1 cellular context compared by ENCODE assay signal in the genomic region with DNA sequence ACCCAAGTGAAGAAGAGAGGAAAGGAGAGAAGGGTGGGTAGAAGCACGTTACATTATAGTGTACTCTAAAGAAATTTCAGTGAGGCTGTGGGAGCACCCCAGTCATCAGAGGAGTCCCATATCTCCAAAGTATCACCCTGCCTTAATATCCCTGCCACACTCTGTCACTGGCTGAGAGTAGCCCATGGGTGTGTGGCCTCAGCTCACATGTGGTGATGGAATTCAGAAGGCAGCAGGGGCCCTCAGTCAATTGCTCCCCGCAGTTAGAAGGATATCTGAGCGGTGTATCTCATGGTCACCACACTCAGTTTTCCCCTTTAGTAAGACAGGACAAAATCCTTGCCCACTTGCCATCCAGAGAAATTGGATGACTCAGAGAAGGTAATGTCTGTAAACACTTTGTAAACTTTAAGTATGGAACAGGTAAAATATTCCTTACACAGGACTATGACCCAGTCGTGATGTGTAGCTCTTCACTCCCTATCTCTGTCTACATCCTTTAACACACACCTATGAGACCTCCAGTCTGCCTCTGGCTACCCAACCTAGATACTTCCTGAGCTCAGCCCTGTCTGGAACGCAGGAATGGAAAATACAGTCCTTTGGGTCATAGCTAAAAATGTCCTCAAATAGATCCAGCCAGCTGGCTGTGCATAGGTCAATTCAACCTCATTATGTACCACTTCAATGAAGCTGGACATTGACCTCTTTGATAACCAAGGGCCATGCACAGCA.
TF ChIP-seq lines count a peak whose summit lies in the region.

No MANE protein-coding gene starts in this region.

TF ChIP-seq in HepG2, 621 proteins besides CTCF, POLR2A, EP300 and RAD21 (continued from another document and continues in another):
- TF ChIP-seq, protein P1, sequence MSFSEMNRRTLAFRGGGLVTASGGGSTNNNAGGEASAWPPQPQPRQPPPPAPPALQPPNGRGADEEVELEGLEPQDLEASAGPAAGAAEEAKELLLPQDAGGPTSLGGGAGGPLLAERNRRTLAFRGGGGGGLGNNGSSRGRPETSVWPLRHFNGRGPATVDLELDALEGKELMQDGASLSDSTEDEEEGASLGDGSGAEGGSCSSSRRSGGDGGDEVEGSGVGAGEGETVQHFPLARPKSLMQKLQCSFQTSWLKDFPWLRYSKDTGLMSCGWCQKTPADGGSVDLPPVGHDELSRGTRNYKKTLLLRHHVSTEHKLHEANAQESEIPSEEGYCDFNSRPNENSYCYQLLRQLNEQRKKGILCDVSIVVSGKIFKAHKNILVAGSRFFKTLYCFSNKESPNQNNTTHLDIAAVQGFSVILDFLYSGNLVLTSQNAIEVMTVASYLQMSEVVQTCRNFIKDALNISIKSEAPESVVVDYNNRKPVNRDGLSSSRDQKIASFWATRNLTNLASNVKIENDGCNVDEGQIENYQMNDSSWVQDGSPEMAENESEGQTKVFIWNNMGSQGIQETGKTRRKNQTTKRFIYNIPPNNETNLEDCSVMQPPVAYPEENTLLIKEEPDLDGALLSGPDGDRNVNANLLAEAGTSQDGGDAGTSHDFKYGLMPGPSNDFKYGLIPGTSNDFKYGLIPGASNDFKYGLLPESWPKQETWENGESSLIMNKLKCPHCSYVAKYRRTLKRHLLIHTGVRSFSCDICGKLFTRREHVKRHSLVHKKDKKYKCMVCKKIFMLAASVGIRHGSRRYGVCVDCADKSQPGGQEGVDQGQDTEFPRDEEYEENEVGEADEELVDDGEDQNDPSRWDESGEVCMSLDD (CRISPR knock-in tag; IDR thresholded peaks at IDR 0.05; ENCODE audit: borderline replicate concordance) = no peak
- TF ChIP-seq, protein P2, sequence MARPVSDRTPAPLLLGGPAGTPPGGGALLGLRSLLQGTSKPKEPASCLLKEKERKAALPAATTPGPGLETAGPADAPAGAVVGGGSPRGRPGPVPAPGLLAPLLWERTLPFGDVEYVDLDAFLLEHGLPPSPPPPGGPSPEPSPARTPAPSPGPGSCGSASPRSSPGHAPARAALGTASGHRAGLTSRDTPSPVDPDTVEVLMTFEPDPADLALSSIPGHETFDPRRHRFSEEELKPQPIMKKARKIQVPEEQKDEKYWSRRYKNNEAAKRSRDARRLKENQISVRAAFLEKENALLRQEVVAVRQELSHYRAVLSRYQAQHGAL (CRISPR knock-in tag; IDR thresholded peaks at IDR 0.05; ENCODE audit: not compliant biosample characterization) = no peak
- TF ChIP-seq SOX5 (CRISPR knock-in tag; IDR thresholded peaks at IDR 0.05; ENCODE audit: borderline replicate concordance) (peak; percentile 90), NR2F1 (CRISPR knock-in tag; IDR thresholded peaks at IDR 0.05) (peak; percentile 36 to 82; a peak in 3 of 4 replicates), DNMT1 (CRISPR knock-in tag; IDR thresholded peaks at IDR 0.05) (no peak), TBL1XR1 (IDR thresholded peaks at IDR 0.05; ENCODE audit: borderline replicate concordance, low read length, partially characterized antibody) (no peak), CC2D1A (CRISPR knock-in tag; IDR thresholded peaks at IDR 0.05) (no peak), ZNF143 (CRISPR knock-in tag; IDR thresholded peaks at IDR 0.05) (no peak; the same call in 1 of the 2 replicates), ZNF792 (CRISPR knock-in tag; IDR thresholded peaks at IDR 0.05) (no peak; the same call in 1 of the 2 replicates), SMARCC2 (IDR thresholded peaks at IDR 0.05) (no peak), ZNF644 (CRISPR knock-in tag; IDR thresholded peaks at IDR 0.05; ENCODE audit: low read depth) (peak; percentile 89), NFYB (CRISPR knock-in tag; IDR thresholded peaks at IDR 0.05) (0 out of 2 replicates have a peak, but pooled peaks have one; percentile 17), CBFB (CRISPR knock-in tag; IDR thresholded peaks at IDR 0.05) (peak; percentile 55; the same call in 1 of the 2 replicates), STAG1 (CRISPR knock-in tag; IDR thresholded peaks at IDR 0.05) (peak; percentile 2; the same call in 1 of the 2 replicates), ZFP41 (CRISPR knock-in tag; IDR thresholded peaks at IDR 0.05; ENCODE audit: borderline replicate concordance) (no peak), POGZ (CRISPR knock-in tag; IDR thresholded peaks at IDR 0.05) (peak; percentile 63; the same call in 1 of the 2 replicates), ZNF234 (CRISPR knock-in tag; conservative IDR thresholded peaks at IDR 0.05) (no peak), KDM2A (CRISPR knock-in tag; IDR thresholded peaks at IDR 0.05; ENCODE audit: borderline replicate concordance, low read depth) (no peak), ZNF563 (CRISPR knock-in tag; IDR thresholded peaks at IDR 0.05) (no peak), NPAS2 (CRISPR knock-in tag; IDR thresholded peaks at IDR 0.05; ENCODE audit: borderline replicate concordance) (no peak), HNRNPL (IDR thresholded peaks at IDR 0.05; ENCODE audit: low read depth, low read length) (no peak), ZNF20 (CRISPR knock-in tag; IDR thresholded peaks at IDR 0.05) (no peak), ZMYM3 (CRISPR knock-in tag; IDR thresholded peaks at IDR 0.05) (peak; percentile 13; the same call in 1 of the 2 replicates), PHF5A (CRISPR knock-in tag; IDR thresholded peaks at IDR 0.05; ENCODE audit: low read depth, unreplicated experiment) (no peak), GLI4 (CRISPR knock-in tag; IDR thresholded peaks at IDR 0.05; ENCODE audit: borderline replicate concordance) (no peak), ZNF607 (CRISPR knock-in tag; IDR thresholded peaks at IDR 0.05; ENCODE audit: borderline replicate concordance) (no peak; the same call in 1 of the 2 replicates), RNF2 (conservative IDR thresholded peaks at IDR 0.05; ENCODE audit: low read depth) (no peak), ZSCAN25 (CRISPR knock-in tag; IDR thresholded peaks at IDR 0.05) (no peak)
- TF ChIP-seq, protein P3, sequence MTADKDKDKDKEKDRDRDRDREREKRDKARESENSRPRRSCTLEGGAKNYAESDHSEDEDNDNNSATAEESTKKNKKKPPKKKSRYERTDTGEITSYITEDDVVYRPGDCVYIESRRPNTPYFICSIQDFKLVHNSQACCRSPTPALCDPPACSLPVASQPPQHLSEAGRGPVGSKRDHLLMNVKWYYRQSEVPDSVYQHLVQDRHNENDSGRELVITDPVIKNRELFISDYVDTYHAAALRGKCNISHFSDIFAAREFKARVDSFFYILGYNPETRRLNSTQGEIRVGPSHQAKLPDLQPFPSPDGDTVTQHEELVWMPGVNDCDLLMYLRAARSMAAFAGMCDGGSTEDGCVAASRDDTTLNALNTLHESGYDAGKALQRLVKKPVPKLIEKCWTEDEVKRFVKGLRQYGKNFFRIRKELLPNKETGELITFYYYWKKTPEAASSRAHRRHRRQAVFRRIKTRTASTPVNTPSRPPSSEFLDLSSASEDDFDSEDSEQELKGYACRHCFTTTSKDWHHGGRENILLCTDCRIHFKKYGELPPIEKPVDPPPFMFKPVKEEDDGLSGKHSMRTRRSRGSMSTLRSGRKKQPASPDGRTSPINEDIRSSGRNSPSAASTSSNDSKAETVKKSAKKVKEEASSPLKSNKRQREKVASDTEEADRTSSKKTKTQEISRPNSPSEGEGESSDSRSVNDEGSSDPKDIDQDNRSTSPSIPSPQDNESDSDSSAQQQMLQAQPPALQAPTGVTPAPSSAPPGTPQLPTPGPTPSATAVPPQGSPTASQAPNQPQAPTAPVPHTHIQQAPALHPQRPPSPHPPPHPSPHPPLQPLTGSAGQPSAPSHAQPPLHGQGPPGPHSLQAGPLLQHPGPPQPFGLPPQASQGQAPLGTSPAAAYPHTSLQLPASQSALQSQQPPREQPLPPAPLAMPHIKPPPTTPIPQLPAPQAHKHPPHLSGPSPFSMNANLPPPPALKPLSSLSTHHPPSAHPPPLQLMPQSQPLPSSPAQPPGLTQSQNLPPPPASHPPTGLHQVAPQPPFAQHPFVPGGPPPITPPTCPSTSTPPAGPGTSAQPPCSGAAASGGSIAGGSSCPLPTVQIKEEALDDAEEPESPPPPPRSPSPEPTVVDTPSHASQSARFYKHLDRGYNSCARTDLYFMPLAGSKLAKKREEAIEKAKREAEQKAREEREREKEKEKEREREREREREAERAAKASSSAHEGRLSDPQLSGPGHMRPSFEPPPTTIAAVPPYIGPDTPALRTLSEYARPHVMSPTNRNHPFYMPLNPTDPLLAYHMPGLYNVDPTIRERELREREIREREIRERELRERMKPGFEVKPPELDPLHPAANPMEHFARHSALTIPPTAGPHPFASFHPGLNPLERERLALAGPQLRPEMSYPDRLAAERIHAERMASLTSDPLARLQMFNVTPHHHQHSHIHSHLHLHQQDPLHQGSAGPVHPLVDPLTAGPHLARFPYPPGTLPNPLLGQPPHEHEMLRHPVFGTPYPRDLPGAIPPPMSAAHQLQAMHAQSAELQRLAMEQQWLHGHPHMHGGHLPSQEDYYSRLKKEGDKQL (CRISPR knock-in tag; IDR thresholded peaks at IDR 0.05; ENCODE audit: low read depth) = peak; percentile 63; the same call in 1 of the 2 replicates
- TF ChIP-seq, protein P4, sequence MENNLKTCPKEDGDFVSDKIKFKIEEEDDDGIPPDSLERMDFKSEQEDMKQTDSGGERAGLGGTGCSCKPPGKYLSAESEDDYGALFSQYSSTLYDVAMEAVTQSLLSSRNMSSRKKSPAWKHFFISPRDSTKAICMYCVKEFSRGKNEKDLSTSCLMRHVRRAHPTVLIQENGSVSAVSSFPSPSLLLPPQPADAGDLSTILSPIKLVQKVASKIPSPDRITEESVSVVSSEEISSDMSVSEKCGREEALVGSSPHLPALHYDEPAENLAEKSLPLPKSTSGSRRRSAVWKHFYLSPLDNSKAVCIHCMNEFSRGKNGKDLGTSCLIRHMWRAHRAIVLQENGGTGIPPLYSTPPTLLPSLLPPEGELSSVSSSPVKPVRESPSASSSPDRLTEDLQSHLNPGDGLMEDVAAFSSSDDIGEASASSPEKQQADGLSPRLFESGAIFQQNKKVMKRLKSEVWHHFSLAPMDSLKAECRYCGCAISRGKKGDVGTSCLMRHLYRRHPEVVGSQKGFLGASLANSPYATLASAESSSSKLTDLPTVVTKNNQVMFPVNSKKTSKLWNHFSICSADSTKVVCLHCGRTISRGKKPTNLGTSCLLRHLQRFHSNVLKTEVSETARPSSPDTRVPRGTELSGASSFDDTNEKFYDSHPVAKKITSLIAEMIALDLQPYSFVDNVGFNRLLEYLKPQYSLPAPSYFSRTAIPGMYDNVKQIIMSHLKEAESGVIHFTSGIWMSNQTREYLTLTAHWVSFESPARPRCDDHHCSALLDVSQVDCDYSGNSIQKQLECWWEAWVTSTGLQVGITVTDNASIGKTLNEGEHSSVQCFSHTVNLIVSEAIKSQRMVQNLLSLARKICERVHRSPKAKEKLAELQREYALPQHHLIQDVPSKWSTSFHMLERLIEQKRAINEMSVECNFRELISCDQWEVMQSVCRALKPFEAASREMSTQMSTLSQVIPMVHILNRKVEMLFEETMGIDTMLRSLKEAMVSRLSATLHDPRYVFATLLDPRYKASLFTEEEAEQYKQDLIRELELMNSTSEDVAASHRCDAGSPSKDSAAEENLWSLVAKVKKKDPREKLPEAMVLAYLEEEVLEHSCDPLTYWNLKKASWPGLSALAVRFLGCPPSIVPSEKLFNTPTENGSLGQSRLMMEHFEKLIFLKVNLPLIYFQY (CRISPR knock-in tag; IDR thresholded peaks at IDR 0.05; ENCODE audit: borderline replicate concordance) = peak; percentile 66; the same call in 1 of the 2 replicates
- TF ChIP-seq, protein P5, sequence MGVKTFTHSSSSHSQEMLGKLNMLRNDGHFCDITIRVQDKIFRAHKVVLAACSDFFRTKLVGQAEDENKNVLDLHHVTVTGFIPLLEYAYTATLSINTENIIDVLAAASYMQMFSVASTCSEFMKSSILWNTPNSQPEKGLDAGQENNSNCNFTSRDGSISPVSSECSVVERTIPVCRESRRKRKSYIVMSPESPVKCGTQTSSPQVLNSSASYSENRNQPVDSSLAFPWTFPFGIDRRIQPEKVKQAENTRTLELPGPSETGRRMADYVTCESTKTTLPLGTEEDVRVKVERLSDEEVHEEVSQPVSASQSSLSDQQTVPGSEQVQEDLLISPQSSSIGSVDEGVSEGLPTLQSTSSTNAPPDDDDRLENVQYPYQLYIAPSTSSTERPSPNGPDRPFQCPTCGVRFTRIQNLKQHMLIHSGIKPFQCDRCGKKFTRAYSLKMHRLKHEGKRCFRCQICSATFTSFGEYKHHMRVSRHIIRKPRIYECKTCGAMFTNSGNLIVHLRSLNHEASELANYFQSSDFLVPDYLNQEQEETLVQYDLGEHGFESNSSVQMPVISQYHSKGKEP (CRISPR knock-in tag; IDR thresholded peaks at IDR 0.05) = no peak
- TF ChIP-seq, protein P6, sequence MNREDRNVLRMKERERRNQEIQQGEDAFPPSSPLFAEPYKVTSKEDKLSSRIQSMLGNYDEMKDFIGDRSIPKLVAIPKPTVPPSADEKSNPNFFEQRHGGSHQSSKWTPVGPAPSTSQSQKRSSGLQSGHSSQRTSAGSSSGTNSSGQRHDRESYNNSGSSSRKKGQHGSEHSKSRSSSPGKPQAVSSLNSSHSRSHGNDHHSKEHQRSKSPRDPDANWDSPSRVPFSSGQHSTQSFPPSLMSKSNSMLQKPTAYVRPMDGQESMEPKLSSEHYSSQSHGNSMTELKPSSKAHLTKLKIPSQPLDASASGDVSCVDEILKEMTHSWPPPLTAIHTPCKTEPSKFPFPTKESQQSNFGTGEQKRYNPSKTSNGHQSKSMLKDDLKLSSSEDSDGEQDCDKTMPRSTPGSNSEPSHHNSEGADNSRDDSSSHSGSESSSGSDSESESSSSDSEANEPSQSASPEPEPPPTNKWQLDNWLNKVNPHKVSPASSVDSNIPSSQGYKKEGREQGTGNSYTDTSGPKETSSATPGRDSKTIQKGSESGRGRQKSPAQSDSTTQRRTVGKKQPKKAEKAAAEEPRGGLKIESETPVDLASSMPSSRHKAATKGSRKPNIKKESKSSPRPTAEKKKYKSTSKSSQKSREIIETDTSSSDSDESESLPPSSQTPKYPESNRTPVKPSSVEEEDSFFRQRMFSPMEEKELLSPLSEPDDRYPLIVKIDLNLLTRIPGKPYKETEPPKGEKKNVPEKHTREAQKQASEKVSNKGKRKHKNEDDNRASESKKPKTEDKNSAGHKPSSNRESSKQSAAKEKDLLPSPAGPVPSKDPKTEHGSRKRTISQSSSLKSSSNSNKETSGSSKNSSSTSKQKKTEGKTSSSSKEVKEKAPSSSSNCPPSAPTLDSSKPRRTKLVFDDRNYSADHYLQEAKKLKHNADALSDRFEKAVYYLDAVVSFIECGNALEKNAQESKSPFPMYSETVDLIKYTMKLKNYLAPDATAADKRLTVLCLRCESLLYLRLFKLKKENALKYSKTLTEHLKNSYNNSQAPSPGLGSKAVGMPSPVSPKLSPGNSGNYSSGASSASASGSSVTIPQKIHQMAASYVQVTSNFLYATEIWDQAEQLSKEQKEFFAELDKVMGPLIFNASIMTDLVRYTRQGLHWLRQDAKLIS (CRISPR knock-in tag; IDR thresholded peaks at IDR 0.05) = no peak
- TF ChIP-seq, protein P7, sequence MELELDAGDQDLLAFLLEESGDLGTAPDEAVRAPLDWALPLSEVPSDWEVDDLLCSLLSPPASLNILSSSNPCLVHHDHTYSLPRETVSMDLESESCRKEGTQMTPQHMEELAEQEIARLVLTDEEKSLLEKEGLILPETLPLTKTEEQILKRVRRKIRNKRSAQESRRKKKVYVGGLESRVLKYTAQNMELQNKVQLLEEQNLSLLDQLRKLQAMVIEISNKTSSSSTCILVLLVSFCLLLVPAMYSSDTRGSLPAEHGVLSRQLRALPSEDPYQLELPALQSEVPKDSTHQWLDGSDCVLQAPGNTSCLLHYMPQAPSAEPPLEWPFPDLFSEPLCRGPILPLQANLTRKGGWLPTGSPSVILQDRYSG (CRISPR knock-in tag; IDR thresholded peaks at IDR 0.05) = no peak
- TF ChIP-seq, protein P8, sequence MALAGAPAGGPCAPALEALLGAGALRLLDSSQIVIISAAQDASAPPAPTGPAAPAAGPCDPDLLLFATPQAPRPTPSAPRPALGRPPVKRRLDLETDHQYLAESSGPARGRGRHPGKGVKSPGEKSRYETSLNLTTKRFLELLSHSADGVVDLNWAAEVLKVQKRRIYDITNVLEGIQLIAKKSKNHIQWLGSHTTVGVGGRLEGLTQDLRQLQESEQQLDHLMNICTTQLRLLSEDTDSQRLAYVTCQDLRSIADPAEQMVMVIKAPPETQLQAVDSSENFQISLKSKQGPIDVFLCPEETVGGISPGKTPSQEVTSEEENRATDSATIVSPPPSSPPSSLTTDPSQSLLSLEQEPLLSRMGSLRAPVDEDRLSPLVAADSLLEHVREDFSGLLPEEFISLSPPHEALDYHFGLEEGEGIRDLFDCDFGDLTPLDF (CRISPR knock-in tag; IDR thresholded peaks at IDR 0.05) = 0 out of 2 replicates have a peak, but pooled peaks have one; percentile 32
